7 cellular contexts compared by ENCODE assay signal in the genomic region with DNA sequence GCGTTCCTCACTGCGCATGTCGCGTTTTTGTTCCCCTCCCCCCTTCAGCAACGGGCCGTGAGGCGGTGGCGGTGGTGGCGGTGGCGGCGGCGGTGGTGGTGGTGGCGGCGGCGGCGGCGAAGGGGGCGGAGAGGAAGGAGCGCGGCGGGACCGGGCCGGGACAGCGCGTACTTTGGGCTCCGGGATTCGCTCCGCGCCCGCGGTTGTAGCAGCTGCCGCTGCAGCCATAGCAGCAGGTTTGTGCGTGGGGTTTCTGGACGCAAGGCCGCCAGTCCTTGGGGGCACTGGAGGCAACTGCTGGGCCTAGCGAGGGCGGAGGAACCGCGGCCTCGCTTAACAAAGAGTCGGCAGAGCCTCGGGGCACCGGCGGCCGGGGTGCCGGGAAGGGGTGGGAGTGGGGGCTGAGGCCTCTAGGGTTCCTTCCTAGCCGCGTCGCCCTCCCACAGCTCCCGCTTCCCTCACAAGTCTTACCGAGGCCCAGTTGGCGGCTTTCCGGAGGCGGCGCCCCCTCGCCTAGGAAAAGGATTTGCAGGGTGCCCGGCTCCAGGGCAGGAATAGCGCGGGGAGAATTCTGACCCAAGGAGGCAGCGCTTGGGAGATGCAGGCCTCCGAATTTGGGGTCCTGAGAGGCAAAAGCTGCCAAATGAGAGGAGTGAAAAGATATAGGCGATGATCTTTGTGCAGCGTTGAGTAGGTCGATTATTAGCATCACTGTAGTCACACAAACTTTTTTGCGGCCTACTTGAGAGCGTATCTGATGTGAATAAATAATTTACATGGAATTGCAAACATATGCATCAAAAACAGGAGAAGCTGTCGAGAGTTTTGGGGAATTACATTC. TPM values are rescaled to one million over a fixed set of nuclear protein-coding genes. Genes with fewer than 3 reads are reported as not detected.
A peak's percentile ranks its signal among the peaks of the same experiment; 100 is the strongest.
DNase-seq lines count a peak whose midpoint lies in the region; ATAC-seq and TF ChIP-seq lines count a peak whose summit lies in the region.

A gene with protein sequence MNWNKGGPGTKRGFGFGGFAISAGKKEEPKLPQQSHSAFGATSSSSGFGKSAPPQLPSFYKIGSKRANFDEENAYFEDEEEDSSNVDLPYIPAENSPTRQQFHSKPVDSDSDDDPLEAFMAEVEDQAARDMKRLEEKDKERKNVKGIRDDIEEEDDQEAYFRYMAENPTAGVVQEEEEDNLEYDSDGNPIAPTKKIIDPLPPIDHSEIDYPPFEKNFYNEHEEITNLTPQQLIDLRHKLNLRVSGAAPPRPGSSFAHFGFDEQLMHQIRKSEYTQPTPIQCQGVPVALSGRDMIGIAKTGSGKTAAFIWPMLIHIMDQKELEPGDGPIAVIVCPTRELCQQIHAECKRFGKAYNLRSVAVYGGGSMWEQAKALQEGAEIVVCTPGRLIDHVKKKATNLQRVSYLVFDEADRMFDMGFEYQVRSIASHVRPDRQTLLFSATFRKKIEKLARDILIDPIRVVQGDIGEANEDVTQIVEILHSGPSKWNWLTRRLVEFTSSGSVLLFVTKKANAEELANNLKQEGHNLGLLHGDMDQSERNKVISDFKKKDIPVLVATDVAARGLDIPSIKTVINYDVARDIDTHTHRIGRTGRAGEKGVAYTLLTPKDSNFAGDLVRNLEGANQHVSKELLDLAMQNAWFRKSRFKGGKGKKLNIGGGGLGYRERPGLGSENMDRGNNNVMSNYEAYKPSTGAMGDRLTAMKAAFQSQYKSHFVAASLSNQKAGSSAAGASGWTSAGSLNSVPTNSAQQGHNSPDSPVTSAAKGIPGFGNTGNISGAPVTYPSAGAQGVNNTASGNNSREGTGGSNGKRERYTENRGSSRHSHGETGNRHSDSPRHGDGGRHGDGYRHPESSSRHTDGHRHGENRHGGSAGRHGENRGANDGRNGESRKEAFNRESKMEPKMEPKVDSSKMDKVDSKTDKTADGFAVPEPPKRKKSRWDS (plus strand): TSS at position 30 of the 841 bp plus-strand sequence. CDS start 12,880 bp downstream, outside the sequence.

- H3K4me3 ChIP-seq in neural progenitor cell (peak within 1 kb of the TSS; percentile 73), urinary bladder (ENCODE audit: low read depth, low read length) (peak within 1 kb of the TSS; percentile 91)

- peak within 1 kb of the TSS; percentile 66 for H2AFZ ChIP-seq in neural progenitor cell (replicated peaks)

- TF ChIP-seq POLR2A in GM15510 (IDR thresholded peaks at IDR 0.05; ENCODE audit: borderline replicate concordance, extremely low read depth, insufficient read length), result peak; percentile 62

- H3K27ac Mint-ChIP-seq in neural progenitor cell, result peak within 1 kb of the TSS; percentile 99

- peak within 1 kb of the TSS; percentile 84 for H3K4me2 ChIP-seq in neural progenitor cell

- H3K27ac ChIP-seq in neural progenitor cell (peak within 1 kb of the TSS; percentile 99), urinary bladder (ENCODE audit: low read depth) (peak within 1 kb of the TSS; percentile 99)

- TF ChIP-seq CTCF in neural progenitor cell (IDR thresholded peaks at IDR 0.05), result peak; percentile 42

- H3K27me3 Mint-ChIP-seq in neural progenitor cell (ENCODE audit: insufficient read depth, low read depth), result no peaks in the 10 kb centered on the region

- H4K20me1 ChIP-seq in neural progenitor cell (ENCODE audit: low read depth), result peaks cover 63% of the 10 kb centered on the region

- peaks cover 93% of the 10 kb centered on the region for H3K79me2 ChIP-seq in neural progenitor cell (ENCODE audit: low read depth)

- peak; percentile 11 for ATAC-seq in HG02759 (IDR thresholded peaks at IDR 0.05; ENCODE audit: unreplicated experiment)

- H3K4me1 ChIP-seq in neural progenitor cell, result peaks cover 8% of the 10 kb centered on the region
- peaks cover 1% of the 10 kb centered on the region for H3K4me1 ChIP-seq in urinary bladder (ENCODE audit: insufficient read depth)

- peaks cover 23% of the 10 kb centered on the region for H3F3A ChIP-seq in neural progenitor cell (ENCODE audit: low read depth)

- peak within 1 kb of the TSS; percentile 99 for H3K4me3 Mint-ChIP-seq in neural progenitor cell

- peaks cover 22% of the 10 kb centered on the region for H3K4me1 Mint-ChIP-seq in neural progenitor cell

- no peaks in the 10 kb centered on the region for H3K9me3 Mint-ChIP-seq in neural progenitor cell

- H3K36me3 ChIP-seq in neural progenitor cell (peaks cover 5% of the 10 kb centered on the region), urinary bladder (ENCODE audit: insufficient read depth) (no peaks in the 10 kb centered on the region)

- peak within 1 kb of the TSS; percentile 97 for H3K9ac ChIP-seq in neural progenitor cell

- peak; percentile 76 for DNase-seq in NCI-H82 (lab: John Stamatoyannopoulos, UW)
- peak; percentile 87 for DNase-seq in activated T-helper 9 cell treated with anti-CD3 and anti-CD28 coated beads, Interleukin-2, amount 50 U/mL, for 16 hours (ENCODE audit: low read depth)
- peak; percentile 17 for DNase-seq in fibroblast of the conjunctiva (ENCODE audit: low read depth)
- peak; percentile 95 for DNase-seq in neural progenitor cell (ENCODE audit: low spot score)

- H3K9me3 ChIP-seq in neural progenitor cell (ENCODE audit: low read depth), result no peaks in the 10 kb centered on the region

- H3K36me3 Mint-ChIP-seq in neural progenitor cell, result peaks cover 5% of the 10 kb centered on the region

- WGBS in urinary bladder, result under 1% methylated on average over 63 of the region's 67 CpGs

- H3K27me3 ChIP-seq in neural progenitor cell, result no peaks in the 10 kb centered on the region

RNA-seq across cellular contexts. Expression of the gene that starts here (rescaled TPM):
- total RNA-seq in neural progenitor cell (ENCODE audit: low replicate concordance) (87.4 and 104 TPM in 2 replicates), urinary bladder (138 TPM)
- polyA plus RNA-seq in urinary bladder, result 67.3 TPM

Comparison
In these comparisons a context has a peak if more than half of its experiments do, and no peak if none do; other contexts are left out.
1. Peak in every context shown above with its lines: DNase-seq, ATAC-seq, H3K4me3 ChIP-seq and H3K27ac ChIP-seq.
2. DNase-seq: peak in every context shown above with its lines; median percentile 95 in neural progenitor cell; 87 in activated T-helper 9 cell treated with anti-CD3 and anti-CD28 coated beads, Interleukin-2, amount 50 U/mL, for 16 hours; 76 in NCI-H82; 17 in fibroblast of the conjunctiva.